ENCODE assay signal across 1 cellular context in genomic region chr9:129774791-129775149, GRCh38.
A peak's percentile ranks its signal among the peaks of the same experiment; 100 is the strongest.
TF ChIP-seq lines count a peak whose summit lies in the region.

No MANE protein-coding gene starts in this region.

TF ChIP-seq in H1, 55 proteins besides CTCF, POLR2A, EP300 and RAD21:
- TF ChIP-seq MAX (IDR thresholded peaks at IDR 0.05) = peak; percentile 95
- TF ChIP-seq ATF2 (IDR thresholded peaks at IDR 0.05; ENCODE audit: low read length) = no peak
- TF ChIP-seq SRF (IDR thresholded peaks at IDR 0.05; ENCODE audit: low read depth, low read length) = no peak
- peak; percentile 52; the same call in 1 of the 2 replicates for TF ChIP-seq USF2 (IDR thresholded peaks at IDR 0.05; ENCODE audit: low read length)
- TF ChIP-seq SIN3A (conservative IDR thresholded peaks at IDR 0.05 in 1 of 2, IDR thresholded peaks at IDR 0.05 in 1 of 2; ENCODE audit: low read depth in 1 of 2, low read length in 2 of 2) = no peak
- TF ChIP-seq BCL11A (IDR thresholded peaks at IDR 0.05; ENCODE audit: low read depth in 2 of 2, low read length in 2 of 2) = no peak
- no peak for TF ChIP-seq ASH2L (IDR thresholded peaks at IDR 0.05; ENCODE audit: low read length)
- TF ChIP-seq, protein P1, sequence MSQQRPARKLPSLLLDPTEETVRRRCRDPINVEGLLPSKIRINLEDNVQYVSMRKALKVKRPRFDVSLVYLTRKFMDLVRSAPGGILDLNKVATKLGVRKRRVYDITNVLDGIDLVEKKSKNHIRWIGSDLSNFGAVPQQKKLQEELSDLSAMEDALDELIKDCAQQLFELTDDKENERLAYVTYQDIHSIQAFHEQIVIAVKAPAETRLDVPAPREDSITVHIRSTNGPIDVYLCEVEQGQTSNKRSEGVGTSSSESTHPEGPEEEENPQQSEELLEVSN (IDR thresholded peaks at IDR 0.05) = peak; percentile 85
